In the genomic region with DNA sequence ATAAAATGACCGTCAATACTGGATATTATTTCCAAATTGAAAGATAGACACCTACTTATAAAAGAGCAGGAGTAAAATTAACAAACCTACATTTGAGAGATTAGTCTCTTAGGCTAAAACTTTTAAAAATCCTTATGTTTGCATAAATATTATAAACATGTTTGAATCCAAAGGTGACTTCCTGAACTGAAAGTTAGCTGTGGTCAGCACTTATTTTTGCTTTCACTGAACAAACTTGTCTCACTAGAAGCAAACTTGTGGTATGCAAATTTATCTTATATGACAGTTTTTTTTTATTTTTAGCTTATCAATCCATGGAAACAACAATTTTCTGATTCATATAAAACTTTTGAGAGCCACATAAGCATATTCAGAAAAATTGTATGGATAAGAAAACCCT, we compare ENCODE assay signal across 23 cellular contexts.
"Had no signal": no experiment of that assay in that cellular context is flagged by ENCODE, and none has a peak within 500 bp of the region (broad histone marks: within the 10 kb centered on the region; RNA-seq: fewer than 3 reads in every experiment).

No MANE protein-coding gene starts in this region.

- H3K9me3 ChIP-seq: esophagus muscularis mucosa, gastroesophageal sphincter, lower lobe of right lung, mucosa of descending colon had no signal

- H3K4me3 ChIP-seq: coronary artery, dorsolateral prefrontal cortex, esophagus muscularis mucosa, gastroesophageal sphincter, heart left ventricle, hepatocyte, left lung, lower lobe of right lung, mucosa of descending colon had no signal

- H3K36me3 Mint-ChIP-seq: mesothelial cell of epicardium, naive B cell had no signal

- H3K27me3 ChIP-seq: dorsolateral prefrontal cortex, esophagus muscularis mucosa, foreskin keratinocyte, gastroesophageal sphincter, heart left ventricle, hepatocyte, left lung had no signal

- H3K27ac ChIP-seq: coronary artery, dorsolateral prefrontal cortex, esophagus muscularis mucosa, foreskin keratinocyte, gastroesophageal sphincter, heart left ventricle, hepatocyte, left lung, lower lobe of right lung had no signal

- H3K4me1 ChIP-seq: foreskin keratinocyte, gastroesophageal sphincter, heart left ventricle, left lung, lower lobe of right lung had no signal

- H3K36me3 ChIP-seq: esophagus muscularis mucosa, gastroesophageal sphincter, heart left ventricle, left lung, lower lobe of right lung had no signal

- H3K27me3 Mint-ChIP-seq: naive B cell had no signal

- DNase-seq: dermis blood vessel endothelial cell; dorsolateral prefrontal cortex; effector CD4-positive, alpha-beta T cell; effector memory CD4-positive, alpha-beta T cell; foreskin keratinocyte; heart left ventricle; left cardiac atrium; left lung; left ventricle myocardium superior; lower lobe of right lung; mesenchymal stem cell; mucosa of descending colon; naive B cell had no signal

- H2AFZ ChIP-seq: hepatocyte had no signal

- H3K4me3 Mint-ChIP-seq: mesothelial cell of epicardium, naive B cell had no signal

- H3K4me2 ChIP-seq: hepatocyte had no signal

- FAIRE-seq: colon, endothelial cell of umbilical vein, frontal cortex, islet of Langerhans, keratinocyte had no signal

- H3K4me1 Mint-ChIP-seq: mesothelial cell of epicardium, naive B cell had no signal

- H3K27ac Mint-ChIP-seq: mesothelial cell of epicardium, naive B cell had no signal

- ATAC-seq: foreskin keratinocyte, gastroesophageal sphincter, heart left ventricle, left cardiac atrium, left lung, left ventricle myocardium superior, lower lobe of right lung, mucosa of descending colon had no signal
